ENCODE assay signal across 8 cellular contexts in the genomic region with DNA sequence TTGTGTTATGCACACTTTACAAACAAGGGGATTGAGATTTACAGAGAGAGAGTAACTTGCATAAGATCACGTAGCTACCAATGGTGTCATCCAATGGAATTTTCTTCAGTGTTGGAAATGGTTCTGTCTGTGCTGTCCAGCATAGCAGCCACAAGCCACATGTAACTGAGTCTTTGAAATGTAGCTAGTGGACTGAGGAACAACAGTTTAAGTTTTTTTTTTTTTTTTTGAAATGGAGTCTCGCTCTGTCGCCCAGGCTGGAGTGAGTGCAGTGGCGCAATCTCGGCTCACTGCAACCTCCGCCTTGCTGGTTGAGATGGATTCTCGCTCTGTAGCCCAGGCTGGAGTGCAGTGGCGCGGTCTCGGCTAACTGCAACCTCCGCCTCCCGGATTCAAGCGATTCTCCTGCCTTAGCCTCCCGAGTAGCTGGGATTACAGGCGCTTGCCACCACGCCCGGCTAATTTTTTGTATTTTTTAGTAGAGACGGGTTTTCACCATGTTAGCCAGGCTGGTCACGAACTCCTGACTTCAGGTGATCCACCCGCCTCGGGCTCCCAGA. TPM values are rescaled to one million over a fixed set of nuclear protein-coding genes. Genes with fewer than 3 reads are reported as not detected.
DNase-seq lines count a peak whose midpoint lies in the region; ATAC-seq, FAIRE-seq and TF ChIP-seq lines count a peak whose summit lies in the region.
"Not testable (repeated sequence)": the region's sequence is repeated elsewhere in the genome, so short reads cannot be mapped to it uniquely, and the experiment has no call there.

No MANE protein-coding gene starts in this region.

- TF ChIP-seq CTCF in MCF 10A (IDR thresholded peaks at IDR 0.05; ENCODE audit: unreplicated experiment); fibroblast of the aortic adventitia (IDR thresholded peaks at IDR 0.05; ENCODE audit: insufficient read depth, low read length); liver (IDR thresholded peaks at IDR 0.05; ENCODE audit: low read depth, low read length, missing input control); pancreas (IDR thresholded peaks at IDR 0.05); type B pancreatic cell (conservative IDR thresholded peaks at IDR 0.05): not testable (repeated sequence)

- not testable (repeated sequence) for H3K9me3 Mint-ChIP-seq in MCF 10A (ENCODE audit: unreplicated experiment); type B pancreatic cell

- peaks cover 38% of the 10 kb centered on the region for H3K4me1 Mint-ChIP-seq in MCF 10A (ENCODE audit: insufficient read depth, unreplicated experiment)
- H3K4me1 Mint-ChIP-seq in type B pancreatic cell (ENCODE audit: unreplicated experiment), result peaks cover 42% of the 10 kb centered on the region

- WGBS in liver, result 92% methylated on average over 21 of the region's 21 CpGs
- 42 to 49% methylated on average over 21 of the region's 21 CpGs for WGBS in pancreas, 2 donors

- H3K27ac Mint-ChIP-seq in MCF 10A (ENCODE audit: low read depth, unreplicated experiment), result peak overlapping the region; percentile 90
- H3K27ac Mint-ChIP-seq in type B pancreatic cell, result peak overlapping the region; percentile 69

- H3K27me3 ChIP-seq in BLaER1 treated with 17β-estradiol and CSF1 and Interleukin-3, amounts not matched to agents 10 nM and 100 nM; HUES6 (ENCODE audit: control insufficient read depth, insufficient read depth, low read length); liver (ENCODE audit: control insufficient read depth in 4 of 4, insufficient read depth in 4 of 4, low read length in 3 of 4); pancreas: not testable (repeated sequence)

- intact Hi-C loops in MCF 10A (cut with micrococcal nuclease) (loop anchor here (5.0 kb wide), 2 partner anchors 60 to 290 kb away; no protein-coding TSS in a partner anchor), pancreas (cut with DNase I) (loop anchor here in 1 of 3 donors (10.0 kb wide), 1 partner anchor 52 kb away; no protein-coding TSS in a partner anchor)

- not testable (repeated sequence) for FAIRE-seq in pancreas (lab: Jason Lieb, UNC)

- ATAC-seq in pancreas, result peak in 2 of 4 donors; percentile 1

- H3K4me2 ChIP-seq in BLaER1 treated with 17β-estradiol and CSF1 and Interleukin-3, amounts not matched to agents 10 nM and 100 nM, result peak overlapping the region; percentile 8 to 94 (median 86); a peak in 20 of 22 replicates

- H3K9me3 ChIP-seq in BLaER1 treated with 17β-estradiol and CSF1 and Interleukin-3, amounts not matched to agents 10 nM and 100 nM (replicated peaks in 1 of 11); HUES6 (ENCODE audit: control insufficient read depth, insufficient read depth, low read depth, low read length); liver (ENCODE audit: control insufficient read depth in 4 of 4, low read length in 3 of 4); pancreas: not testable (repeated sequence)

- TF ChIP-seq RAD21 in liver (IDR thresholded peaks at IDR 0.05), result not testable (repeated sequence)

- not testable (repeated sequence) for H3K27ac ChIP-seq in BLaER1 treated with 17β-estradiol and CSF1 and Interleukin-3, amounts not matched to agents 10 nM and 100 nM; HUES6 (ENCODE audit: low read depth, low read length)
- H3K27ac ChIP-seq in liver (ENCODE audit: low read depth in 1 of 2, low read length in 2 of 2) (peak overlapping the region; percentile 6 to 52), pancreas (peak overlapping the region in 3 of 4 donors; percentile 52 to 100 (median 100))

- peaks cover 23 to 70% (median 34%) of the 10 kb centered on the region in 10 experiments for H3K4me1 ChIP-seq in BLaER1 treated with 17β-estradiol and CSF1 and Interleukin-3, amounts not matched to agents 10 nM and 100 nM
- H3K4me1 ChIP-seq in HUES6 (ENCODE audit: control insufficient read depth, insufficient read depth, low read length), result peaks cover 39% of the 10 kb centered on the region
- H3K4me1 ChIP-seq in liver (ENCODE audit: control insufficient read depth in 4 of 4, insufficient read depth in 4 of 4, low read length in 3 of 4), result peaks cover 11 to 34% (median 21%) of the 10 kb centered on the region in 4 donors
- H3K4me1 ChIP-seq in pancreas, result peaks cover 19 to 34% (median 23%) of the 10 kb centered on the region in 3 donors

- peak; percentile 9 for DNase-seq in SKM-1 treated with dmso at 0.1 percent for 144 hours (lab: John Stamatoyannopoulos, UW; ENCODE audit: unreplicated experiment)
- DNase-seq in MCF 10A (ENCODE audit: unreplicated experiment); type B pancreatic cell (ENCODE audit: extremely low spot score, unreplicated experiment): not testable (repeated sequence)
- DNase-seq in fibroblast of the aortic adventitia (ENCODE audit: low read depth), result peak; percentile 76
- peak in 2 of 6 donors; percentile 35 to 64 for DNase-seq in pancreas

- H3K9ac ChIP-seq in BLaER1 treated with 17β-estradiol and CSF1 and Interleukin-3, amounts not matched to agents 10 nM and 100 nM, result not testable (repeated sequence)
- H3K9ac ChIP-seq in HUES6 (ENCODE audit: low read length) (peak overlapping the region; percentile 27), liver (ENCODE audit: low read depth in 1 of 2, low read length in 2 of 2) (peak overlapping the region in 1 of 2 donors; percentile 93)

- H4K20me1 ChIP-seq in BLaER1 treated with 17β-estradiol and CSF1 and Interleukin-3, amounts not matched to agents 10 nM and 100 nM, result peaks cover 19 to 66% (median 58%) of the 10 kb centered on the region in 11 experiments; a peak in 20 of 22 replicates

- H3K4me3 Mint-ChIP-seq in MCF 10A (ENCODE audit: unreplicated experiment) (peak overlapping the region; percentile 95), type B pancreatic cell (peak overlapping the region; percentile 93)

- not testable (repeated sequence) for H3K27me3 Mint-ChIP-seq in MCF 10A (ENCODE audit: insufficient read depth, unreplicated experiment); type B pancreatic cell

- H3K4me3 ChIP-seq in BLaER1 treated with 17β-estradiol and CSF1 and Interleukin-3, amounts not matched to agents 10 nM and 100 nM, result peak overlapping the region in 2 of 10 experiments; percentile 94 to 100; a peak in 4 of 20 replicates
- H3K4me3 ChIP-seq in HUES6 (ENCODE audit: low read depth, low read length) (peak overlapping the region; percentile 86; the same call in 1 of the 2 replicates), fibroblast of the aortic adventitia (ENCODE audit: low read depth, low read length) (peak overlapping the region; percentile 83), liver (ENCODE audit: low read depth in 1 of 3, low read length in 3 of 3) (peak overlapping the region in 2 of 3 donors; percentile 68 to 99), pancreas (peak overlapping the region in 3 of 4 donors; percentile 90 to 97 (median 97))

- CTCF ChIA-PET in MCF 10A (lab: Yijun Ruan, JAX), result interaction anchor here (0.6 to 1.6 kb wide), 6 partner anchors 11 to 668 kb away, joined by 3 to 10 read pairs (median 4); a partner anchor contains a TSS

- POLR2A ChIA-PET in MCF 10A (lab: Yijun Ruan, JAX), result interaction anchor here (0.7 to 4.5 kb wide), 22 partner anchors 8 to 286 kb away, joined by 3 to 39 read pairs (median 4); a partner anchor contains a TSS

- H3K36me3 Mint-ChIP-seq in MCF 10A (ENCODE audit: insufficient read depth, unreplicated experiment) (peaks cover 29% of the 10 kb centered on the region), type B pancreatic cell (peaks cover 15% of the 10 kb centered on the region)

- BruUV-seq in MCF 10A (replicated peaks; lab: Mats Ljungman, UMichigan), result not testable (repeated sequence)

- peaks cover 0 to 33% (median 8%) of the 10 kb centered on the region in 11 experiments; a peak in 13 of 22 replicates for H3K36me3 ChIP-seq in BLaER1 treated with 17β-estradiol and CSF1 and Interleukin-3, amounts not matched to agents 10 nM and 100 nM
- not testable (repeated sequence) for H3K36me3 ChIP-seq in HUES6 (ENCODE audit: control insufficient read depth, insufficient read depth, low read length); liver (ENCODE audit: control insufficient read depth in 4 of 4, insufficient read depth in 3 of 4, low read depth in 1 of 4, low read length in 3 of 4); pancreas

TF ChIP-seq in liver, 16 proteins besides CTCF, POLR2A, EP300 and RAD21:
- TF ChIP-seq, protein P1, sequence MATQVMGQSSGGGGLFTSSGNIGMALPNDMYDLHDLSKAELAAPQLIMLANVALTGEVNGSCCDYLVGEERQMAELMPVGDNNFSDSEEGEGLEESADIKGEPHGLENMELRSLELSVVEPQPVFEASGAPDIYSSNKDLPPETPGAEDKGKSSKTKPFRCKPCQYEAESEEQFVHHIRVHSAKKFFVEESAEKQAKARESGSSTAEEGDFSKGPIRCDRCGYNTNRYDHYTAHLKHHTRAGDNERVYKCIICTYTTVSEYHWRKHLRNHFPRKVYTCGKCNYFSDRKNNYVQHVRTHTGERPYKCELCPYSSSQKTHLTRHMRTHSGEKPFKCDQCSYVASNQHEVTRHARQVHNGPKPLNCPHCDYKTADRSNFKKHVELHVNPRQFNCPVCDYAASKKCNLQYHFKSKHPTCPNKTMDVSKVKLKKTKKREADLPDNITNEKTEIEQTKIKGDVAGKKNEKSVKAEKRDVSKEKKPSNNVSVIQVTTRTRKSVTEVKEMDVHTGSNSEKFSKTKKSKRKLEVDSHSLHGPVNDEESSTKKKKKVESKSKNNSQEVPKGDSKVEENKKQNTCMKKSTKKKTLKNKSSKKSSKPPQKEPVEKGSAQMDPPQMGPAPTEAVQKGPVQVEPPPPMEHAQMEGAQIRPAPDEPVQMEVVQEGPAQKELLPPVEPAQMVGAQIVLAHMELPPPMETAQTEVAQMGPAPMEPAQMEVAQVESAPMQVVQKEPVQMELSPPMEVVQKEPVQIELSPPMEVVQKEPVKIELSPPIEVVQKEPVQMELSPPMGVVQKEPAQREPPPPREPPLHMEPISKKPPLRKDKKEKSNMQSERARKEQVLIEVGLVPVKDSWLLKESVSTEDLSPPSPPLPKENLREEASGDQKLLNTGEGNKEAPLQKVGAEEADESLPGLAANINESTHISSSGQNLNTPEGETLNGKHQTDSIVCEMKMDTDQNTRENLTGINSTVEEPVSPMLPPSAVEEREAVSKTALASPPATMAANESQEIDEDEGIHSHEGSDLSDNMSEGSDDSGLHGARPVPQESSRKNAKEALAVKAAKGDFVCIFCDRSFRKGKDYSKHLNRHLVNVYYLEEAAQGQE (IDR thresholded peaks at IDR 0.05), result peak; percentile 97

RNA-seq across cellular contexts. Expression of a gene that starts 3.3 kb away (rescaled TPM):
- total RNA-seq in MCF 10A (2022), result 149 TPM in 2 replicates
- total RNA-seq in fibroblast of the aortic adventitia (ENCODE audit: low replicate concordance), result 53.0 and 139 TPM in 2 replicates
- total RNA-seq in liver, result 10 to 100 TPM; 36.4 to 74.2 TPM
- 10 to 100 TPM; 23.3 to 29.4 TPM for polyA plus RNA-seq in liver
- total RNA-seq in pancreas, result 100 to 1,000 TPM in 2 of 6 donors, 10 to 100 TPM in 4; 67.5 to 126 (median 79.0) TPM
- 10 to 100 TPM in 1 of 2 donors, 1 to 10 TPM in 1; 9.3 to 14.6 TPM for polyA plus RNA-seq in pancreas
- 67.9 and 79.2 TPM in 2 replicates for total RNA-seq in type B pancreatic cell (ENCODE audit: low replicate concordance)
